ENCODE assay signal across 1 cellular context in the genomic region with DNA sequence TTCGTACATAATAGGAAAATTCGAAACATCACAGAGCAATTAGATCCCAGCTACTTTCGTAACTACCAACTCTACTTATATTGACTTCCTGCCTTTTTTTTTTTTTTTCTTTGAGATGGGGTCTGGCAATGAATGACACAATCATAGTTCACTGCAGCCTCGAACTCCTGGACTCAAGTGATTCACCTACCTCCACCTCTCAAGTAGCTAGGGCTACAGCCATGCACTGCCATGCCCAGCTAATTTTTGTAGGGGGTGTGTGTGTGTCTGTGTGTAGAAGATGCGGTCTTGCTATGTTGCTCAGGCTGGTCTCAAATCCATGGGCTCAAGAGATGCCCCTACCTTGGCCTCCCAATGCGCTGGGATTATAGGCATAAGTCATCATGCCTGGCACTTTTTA.
TF ChIP-seq lines count a peak whose summit lies in the region.

No MANE protein-coding gene starts in this region.

TF ChIP-seq in GM12878, 131 proteins besides CTCF, POLR2A, EP300 and RAD21:
- TF ChIP-seq, protein P1, sequence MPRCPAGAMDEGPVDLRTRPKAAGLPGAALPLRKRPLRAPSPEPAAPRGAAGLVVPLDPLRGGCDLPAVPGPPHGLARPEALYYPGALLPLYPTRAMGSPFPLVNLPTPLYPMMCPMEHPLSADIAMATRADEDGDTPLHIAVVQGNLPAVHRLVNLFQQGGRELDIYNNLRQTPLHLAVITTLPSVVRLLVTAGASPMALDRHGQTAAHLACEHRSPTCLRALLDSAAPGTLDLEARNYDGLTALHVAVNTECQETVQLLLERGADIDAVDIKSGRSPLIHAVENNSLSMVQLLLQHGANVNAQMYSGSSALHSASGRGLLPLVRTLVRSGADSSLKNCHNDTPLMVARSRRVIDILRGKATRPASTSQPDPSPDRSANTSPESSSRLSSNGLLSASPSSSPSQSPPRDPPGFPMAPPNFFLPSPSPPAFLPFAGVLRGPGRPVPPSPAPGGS (IDR thresholded peaks at IDR 0.05; ENCODE audit: borderline replicate concordance, insufficient read depth, low read depth, low read length, poor library complexity, severe bottlenecking): peak; percentile 8
- TF ChIP-seq MEF2A (IDR thresholded peaks at IDR 0.05; ENCODE audit: insufficient read depth, low read depth, low read length): no peak
